Comparison of ENCODE assay signal across 8 cellular contexts in the genomic region with DNA sequence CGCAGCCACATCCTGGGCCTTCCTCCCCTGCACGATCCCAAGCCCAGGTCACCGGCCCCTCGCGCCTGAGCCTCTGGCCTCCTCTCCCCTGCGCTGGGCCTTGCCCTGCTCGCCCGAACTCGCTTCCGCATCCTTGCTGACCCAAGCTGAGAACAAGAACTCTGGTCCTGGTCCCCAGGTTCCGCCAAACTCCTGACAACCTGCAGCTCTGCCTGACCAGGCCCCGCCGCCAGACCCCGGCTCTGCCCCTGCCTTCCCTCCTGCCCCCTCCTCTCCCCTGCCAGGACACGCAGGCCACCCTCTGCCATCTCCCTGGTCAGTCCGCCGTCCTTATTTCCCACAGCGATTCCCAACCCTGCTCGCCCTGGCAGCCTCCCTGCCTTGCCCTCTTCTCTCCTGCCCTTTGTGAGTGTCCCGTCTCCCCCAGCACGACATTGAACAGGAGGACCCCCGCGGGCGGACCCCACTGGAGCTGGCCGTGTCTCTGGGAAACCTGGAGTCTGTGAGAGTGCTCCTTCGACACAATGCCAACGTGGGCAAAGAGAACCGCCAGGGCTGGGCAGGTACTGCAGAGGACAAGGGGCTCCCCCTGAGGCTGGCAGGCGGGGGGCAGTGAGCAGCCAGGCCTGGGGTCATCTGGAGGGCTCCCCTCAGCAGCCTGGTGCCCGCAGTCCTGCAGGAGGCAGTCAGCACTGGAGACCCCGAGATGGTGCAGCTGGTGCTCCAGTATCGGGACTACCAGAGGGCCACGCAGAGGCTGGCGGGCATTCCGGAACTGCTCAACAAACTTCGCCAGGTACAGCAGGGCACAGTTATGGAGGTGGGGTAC. TPM values are rescaled to one million over a fixed set of nuclear protein-coding genes. Genes with fewer than 3 reads are reported as not detected.
DNase-seq lines count a peak whose midpoint lies in the region; ATAC-seq and TF ChIP-seq lines count a peak whose summit lies in the region.

No MANE protein-coding gene starts in this region.

- H3K9ac ChIP-seq in MM.1S (ENCODE audit: low read length): peak overlapping the region; percentile 82; the same call in 1 of the 2 replicates

- no TSS peak for BruUV-seq in Caco-2 (replicated peaks; lab: Mats Ljungman, UMichigan)

- ATAC-seq in HG02981 (IDR thresholded peaks at IDR 0.05; ENCODE audit: unreplicated experiment) (no peak), GM19023 (IDR thresholded peaks at IDR 0.05; ENCODE audit: unreplicated experiment) (no peak)

- H3K4me3 Mint-ChIP-seq in Caco-2 (ENCODE audit: unreplicated experiment): peak overlapping the region; percentile 99

- TF ChIP-seq CTCF in Caco-2 (IDR thresholded peaks at IDR 0.05; ENCODE audit: insufficient read depth in 1 of 2, low read depth in 1 of 2, low read length in 1 of 2, severe bottlenecking in 1 of 2, unreplicated experiment in 1 of 2) (peak in 1 of 2 experiments; percentile 7), MM.1S (IDR thresholded peaks at IDR 0.05; ENCODE audit: low read length) (no peak), coronary artery (IDR thresholded peaks at IDR 0.05) (no peak)

- peak overlapping the region; percentile 100 for H3K4me2 ChIP-seq in MM.1S (ENCODE audit: low read depth, low read length)

- H3K27me3 Mint-ChIP-seq in Caco-2 (ENCODE audit: insufficient read depth, unreplicated experiment): no peaks in the 10 kb centered on the region

- H3F3A ChIP-seq in MM.1S (ENCODE audit: insufficient read depth, low read length): peaks cover 34% of the 10 kb centered on the region

- H3K9me3 ChIP-seq in Caco-2 (peaks cover 4% of the 10 kb centered on the region), MM.1S (replicated peaks; ENCODE audit: insufficient read depth, low read length) (no peaks in the 10 kb centered on the region), mesodermal cell (ENCODE audit: control insufficient read depth, low read length) (peaks cover under 1% of the 10 kb centered on the region)

- H3K4me1 ChIP-seq in Caco-2 (peaks cover 20% of the 10 kb centered on the region), MM.1S (ENCODE audit: low read length) (peaks cover 19% of the 10 kb centered on the region), mesodermal cell (ENCODE audit: control insufficient read depth, insufficient read depth, low read length, poor library complexity, severe bottlenecking) (peaks cover 14% of the 10 kb centered on the region)

- H3K36me3 ChIP-seq in Caco-2 (ENCODE audit: control insufficient read depth, insufficient read depth, low read length): peaks cover 12% of the 10 kb centered on the region
- peaks cover 10% of the 10 kb centered on the region; the same call in 1 of the 2 replicates for H3K36me3 ChIP-seq in MM.1S (replicated peaks; ENCODE audit: insufficient read depth, low read length)
- peaks cover 68% of the 10 kb centered on the region for H3K36me3 ChIP-seq in mesodermal cell (ENCODE audit: control insufficient read depth, insufficient read depth, low read length)

- H3K27ac Mint-ChIP-seq in Caco-2 (ENCODE audit: unreplicated experiment): peak overlapping the region; percentile 90

- H3K4me3 ChIP-seq in Caco-2 (ENCODE audit: low read depth, low read length) (peak overlapping the region; percentile 91), MM.1S (ENCODE audit: low read length) (peak overlapping the region; percentile 88), coronary artery (peak overlapping the region; percentile 93), mesodermal cell (ENCODE audit: extremely low read depth, insufficient read depth, low read length, poor library complexity, severe bottlenecking) (peak overlapping the region; percentile 67)

- H3K36me3 Mint-ChIP-seq in Caco-2 (ENCODE audit: insufficient read depth, unreplicated experiment): peaks cover 79% of the 10 kb centered on the region

- POLR2A ChIA-PET in Caco-2 (lab: Charles Lee): interaction anchor here (0.7 to 2.2 kb wide), 3 partner anchors 13 to 32 kb away, joined by 3 to 25 read pairs (median 14); partner anchors contain the start of gene SSH3

- H3K9me2 ChIP-seq in MM.1S (replicated peaks; ENCODE audit: insufficient read depth, low read length): no peaks in the 10 kb centered on the region

- H3K27ac ChIP-seq in MM.1S (ENCODE audit: low read length): no peak overlapping the region
- peak overlapping the region; percentile 66 to 95 for H3K27ac ChIP-seq in coronary artery
- peak overlapping the region; percentile 29 for H3K27ac ChIP-seq in mesodermal cell (ENCODE audit: low read depth, low read length, severe bottlenecking)

- 45 to 50% methylated on average over 29 to 34 of the region's 36 CpGs for WGBS in mesodermal cell (ENCODE audit: insufficient coverage in 2 of 2), 2 experiments

- H2AFZ ChIP-seq in MM.1S (ENCODE audit: low read length): no peak overlapping the region

- H3K79me2 ChIP-seq in MM.1S (ENCODE audit: low read length): peaks cover 37% of the 10 kb centered on the region

- H3K27me3 ChIP-seq in Caco-2 (replicated peaks; ENCODE audit: control insufficient read depth, insufficient read depth, low read length) (no peaks in the 10 kb centered on the region), MM.1S (replicated peaks; ENCODE audit: insufficient read depth, low read length) (no peaks in the 10 kb centered on the region)

- H4K20me1 ChIP-seq in MM.1S (ENCODE audit: insufficient read depth, low read length): no peaks in the 10 kb centered on the region

- H3K9me3 Mint-ChIP-seq in Caco-2 (ENCODE audit: unreplicated experiment): no peaks in the 10 kb centered on the region

- H3K4me1 Mint-ChIP-seq in Caco-2 (ENCODE audit: low read depth, unreplicated experiment): peaks cover 29% of the 10 kb centered on the region

- CTCF ChIA-PET in Caco-2 (lab: Charles Lee): interaction anchor here (1.0 to 3.1 kb wide), 5 partner anchors 11 to 50 kb away, joined by 3 to 27 read pairs (median 12); partner anchors contain the start of gene GRK2

- intact Hi-C loops in Caco-2 (cut with micrococcal nuclease; ENCODE audit: unreplicated experiment): loop anchor here (1.0 to 2.0 kb wide), 2 partner anchors 14 to 51 kb away; no protein-coding TSS in a partner anchor

- DNase-seq in Caco-2 (no peak), MM.1S (no peak), coronary artery (ENCODE audit: low spot score) (no peak), D341Med (ENCODE audit: low spot score) (no peak), NCI-H2107 treated with DMSO at 0.1 percent for 48 hours (lab: John Stamatoyannopoulos, UW; ENCODE audit: unreplicated experiment) (no peak)

RNA-seq across cellular contexts. Expression of gene ANKRD13D, which starts 0.8 kb away (rescaled TPM):
- 83.3 and 88.6 TPM in 2 replicates for total RNA-seq in Caco-2 (2022)
- polyA plus RNA-seq in mesodermal cell (2013, experiment 1 of 2): 31.7 TPM
- 24.3 TPM for polyA plus RNA-seq in mesodermal cell (2013, experiment 2 of 2)

RNA-seq across cellular contexts. Expression of gene SSH3, which starts 13.5 kb away (rescaled TPM):
- 81.2 and 89.6 TPM in 2 replicates for total RNA-seq in Caco-2 (2022)
- 23.4 TPM for polyA plus RNA-seq in mesodermal cell (2013, experiment 1 of 2)
- 15.9 TPM for polyA plus RNA-seq in mesodermal cell (2013, experiment 2 of 2)

RNA-seq across cellular contexts. Expression of gene GRK2, which starts 23.6 kb away (rescaled TPM):
- total RNA-seq in Caco-2 (2022): 113 and 120 TPM in 2 replicates
- 46.3 TPM for polyA plus RNA-seq in mesodermal cell (2013, experiment 1 of 2)
- polyA plus RNA-seq in mesodermal cell (2013, experiment 2 of 2): 36.4 TPM
